In genomic region chr22:38973289-38974169, GRCh38 we compare ENCODE assay signal across 8 cellular contexts. TPM values are rescaled to one million over a fixed set of nuclear protein-coding genes. Genes with fewer than 3 reads are reported as not detected.
DNase-seq lines count a peak whose midpoint lies in the region; ATAC-seq, FAIRE-seq and TF ChIP-seq lines count a peak whose summit lies in the region.

No MANE protein-coding gene starts in this region.

- H3K4me3 Mint-ChIP-seq in activated naive CD4-positive, alpha-beta T cell treated with anti-CD3 and anti-CD28 coated beads, Interleukin-2, amount 10 ng/mL, durations not matched to agents 7 days and 5 days, result no peak overlapping the region

- H3K4me3 ChIP-seq in left ventricle myocardium inferior, result no peak overlapping the region
- H3K4me3 ChIP-seq in kidney (ENCODE audit: low read length in 2 of 2), result no peak overlapping the region

- intact Hi-C loops in left ventricle myocardium inferior (cut with micrococcal nuclease) (no loop called here), Right ventricle myocardium superior (cut with DNase I) (no loop called here), kidney (cut with DNase I) (no loop called here)

- peaks cover 2% of the 10 kb centered on the region for H3K9me3 Mint-ChIP-seq in activated naive CD4-positive, alpha-beta T cell treated with anti-CD3 and anti-CD28 coated beads, Interleukin-2, amount 10 ng/mL, durations not matched to agents 7 days and 5 days

- CTCF ChIA-PET in activated naive CD4-positive, alpha-beta T cell treated with anti-CD3 and anti-CD28 coated beads, Interleukin-2, amount 10 ng/mL, durations not matched to agents 7 days and 5 days (lab: Charles Lee), result interaction anchor here (0.6 to 7.8 kb wide), 18 partner anchors 10 to 341 kb away, joined by 3 to 70 read pairs (median 4); partner anchors contain the start of gene APOBEC3A

- TF ChIP-seq CTCF in left ventricle myocardium inferior (IDR thresholded peaks at IDR 0.05; ENCODE audit: borderline replicate concordance) (peak; percentile 66), kidney (IDR thresholded peaks at IDR 0.05; ENCODE audit: borderline replicate concordance, extremely low read depth, insufficient read depth) (peak; percentile 38)

- peaks cover 5% of the 10 kb centered on the region for H3K4me1 Mint-ChIP-seq in activated naive CD4-positive, alpha-beta T cell treated with anti-CD3 and anti-CD28 coated beads, Interleukin-2, amount 10 ng/mL, durations not matched to agents 7 days and 5 days

- no peak for DNase-seq in left ventricle myocardium inferior
- no peak for DNase-seq in Right ventricle myocardium superior
- DNase-seq in RPMI8226, result peak; percentile 67
- DNase-seq in activated naive CD4-positive, alpha-beta T cell treated with anti-CD3 and anti-CD28 coated beads, Interleukin-2, amount 10 ng/mL, durations not matched to agents 7 days and 5 days, result peak; percentile 73
- DNase-seq in kidney, result no peak
- DNase-seq in stimulated activated CD8-positive, alpha-beta memory T cell treated with anti-CD3 and anti-CD28 coated beads, Interleukin-4, amount 100 ng/mL, for 24 hours (ENCODE audit: low read depth), result peak; percentile 40
- DNase-seq in NCI-H1048 (lab: John Stamatoyannopoulos, UW), result no peak

- peaks cover 85% of the 10 kb centered on the region for H3K27me3 Mint-ChIP-seq in activated naive CD4-positive, alpha-beta T cell treated with anti-CD3 and anti-CD28 coated beads, Interleukin-2, amount 10 ng/mL, durations not matched to agents 7 days and 5 days

- no peak for ATAC-seq in Right ventricle myocardium superior (ENCODE audit: poor library complexity)
- ATAC-seq in GM18861 (IDR thresholded peaks at IDR 0.05; ENCODE audit: unreplicated experiment), result no peak

- no peaks in the 10 kb centered on the region for H3K27me3 ChIP-seq in left ventricle myocardium inferior (ENCODE audit: low read depth)

- no peak overlapping the region for H3K9ac ChIP-seq in kidney (ENCODE audit: low read length in 2 of 2)

- H3K9me3 ChIP-seq in left ventricle myocardium inferior (replicated peaks), result no peaks in the 10 kb centered on the region
- no peaks in the 10 kb centered on the region for H3K9me3 ChIP-seq in kidney (ENCODE audit: control insufficient read depth in 1 of 2, low read length in 2 of 2)

- H3K27ac ChIP-seq in left ventricle myocardium inferior (replicated peaks), result no peak overlapping the region
- no peak overlapping the region for H3K27ac ChIP-seq in kidney (ENCODE audit: low read depth in 2 of 2, low read length in 2 of 2)

- H3K4me1 ChIP-seq in left ventricle myocardium inferior (no peaks in the 10 kb centered on the region), kidney (ENCODE audit: control insufficient read depth in 1 of 2, insufficient read depth in 1 of 2, low read depth in 1 of 2, low read length in 2 of 2) (no peaks in the 10 kb centered on the region)

- H3K36me3 Mint-ChIP-seq in activated naive CD4-positive, alpha-beta T cell treated with anti-CD3 and anti-CD28 coated beads, Interleukin-2, amount 10 ng/mL, durations not matched to agents 7 days and 5 days, result no peaks in the 10 kb centered on the region

- no peak overlapping the region for H3K27ac Mint-ChIP-seq in activated naive CD4-positive, alpha-beta T cell treated with anti-CD3 and anti-CD28 coated beads, Interleukin-2, amount 10 ng/mL, durations not matched to agents 7 days and 5 days

- no peak for FAIRE-seq in kidney (lab: Jason Lieb, UNC)

- H3K36me3 ChIP-seq in left ventricle myocardium inferior (no peaks in the 10 kb centered on the region), kidney (ENCODE audit: control insufficient read depth in 1 of 2, insufficient read depth in 2 of 2, low read length in 2 of 2) (no peaks in the 10 kb centered on the region)

RNA-seq across cellular contexts. Expression of gene APOBEC3B, which starts 8.6 kb away (rescaled TPM):
- total RNA-seq in left ventricle myocardium inferior (0.52 TPM), Right ventricle myocardium superior (0.75 TPM), kidney (2.7 TPM)
- 1.0 TPM for polyA plus RNA-seq in kidney (ENCODE audit: insufficient read depth, low read depth, low replicate concordance)

RNA-seq across cellular contexts. Expression of gene APOBEC3A, which starts 16.1 kb away (rescaled TPM):
- total RNA-seq in left ventricle myocardium inferior (0.41 TPM), Right ventricle myocardium superior (0.35 TPM), kidney (1.2 TPM)
- not detected for polyA plus RNA-seq in kidney (ENCODE audit: insufficient read depth, low read depth, low replicate concordance)

RNA-seq across cellular contexts. Expression of gene APOBEC3C, which starts 40.5 kb away (rescaled TPM):
- total RNA-seq in left ventricle myocardium inferior, result 25.1 TPM
- total RNA-seq in Right ventricle myocardium superior, result 24.9 TPM
- total RNA-seq in kidney, result 19.8 TPM
- polyA plus RNA-seq in kidney (ENCODE audit: insufficient read depth, low read depth, low replicate concordance), result 9.5 TPM

RNA-seq across cellular contexts. Expression of gene APOBEC3D, which starts 47.4 kb away (rescaled TPM):
- total RNA-seq in left ventricle myocardium inferior, result 0.96 TPM
- total RNA-seq in Right ventricle myocardium superior, result 1.2 TPM
- total RNA-seq in kidney, result 4.3 TPM
- 1.7 TPM for polyA plus RNA-seq in kidney (ENCODE audit: insufficient read depth, low read depth, low replicate concordance)

Comparison
In these comparisons a context has a peak if more than half of its experiments do, and no peak if none do; other contexts are left out.
1. DNase-seq: peak in RPMI8226 (single experiment), activated naive CD4-positive, alpha-beta T cell treated with anti-CD3 and anti-CD28 coated beads, Interleukin-2, amount 10 ng/mL, durations not matched to agents 7 days and 5 days (single experiment) and stimulated activated CD8-positive, alpha-beta memory T cell treated with anti-CD3 and anti-CD28 coated beads, Interleukin-4, amount 100 ng/mL, for 24 hours (single experiment); none in left ventricle myocardium inferior (single experiment), Right ventricle myocardium superior (single experiment), kidney (single experiment) and NCI-H1048 (single experiment).